28 cellular contexts compared by ENCODE assay signal in genomic region chr6:164665328-164665727, GRCh38.
"Had no signal": no experiment of that assay in that cellular context is flagged by ENCODE, and none has a peak within 500 bp of the region (broad histone marks: within the 10 kb centered on the region; RNA-seq: fewer than 3 reads in every experiment).

No MANE protein-coding gene starts in this region.

- H3K27me3 ChIP-seq: brain microvascular endothelial cell, MG63 had no signal

- H3K9me3 ChIP-seq: MG63 had no signal

- H3K36me3 ChIP-seq: brain microvascular endothelial cell, MG63, WERI-Rb-1 had no signal

- H3K27ac ChIP-seq: brain microvascular endothelial cell, WERI-Rb-1 had no signal

- H3K27ac Mint-ChIP-seq: activated CD4-positive, alpha-beta memory T cell treated with anti-CD3 and anti-CD28 coated beads, Interleukin-2, amount 10 ng/mL, durations not matched to agents 7 days and 5 days; activated CD8-positive, alpha-beta memory T cell treated with anti-CD3 and anti-CD28 coated beads, Interleukin-2, amount 10 ng/mL, durations not matched to agents 7 days and 5 days; activated naive CD4-positive, alpha-beta T cell treated with anti-CD3 and anti-CD28 coated beads, Interleukin-2, amount 10 ng/mL, durations not matched to agents 7 days and 5 days; activated naive CD8-positive, alpha-beta T cell; activated naive CD8-positive, alpha-beta T cell treated with anti-CD3 and anti-CD28 coated beads, Interleukin-2, amount 50 U/mL, for 24 hours; T-cell; T-helper 17 cell had no signal

- H3K36me3 Mint-ChIP-seq: activated CD8-positive, alpha-beta memory T cell treated with anti-CD3 and anti-CD28 coated beads, Interleukin-2, amount 10 ng/mL, durations not matched to agents 7 days and 5 days; activated naive CD4-positive, alpha-beta T cell treated with anti-CD3 and anti-CD28 coated beads, Interleukin-2, amount 10 ng/mL, durations not matched to agents 7 days and 5 days; activated naive CD8-positive, alpha-beta T cell; T-cell had no signal

- H3K4me1 Mint-ChIP-seq: activated CD4-positive, alpha-beta memory T cell treated with anti-CD3 and anti-CD28 coated beads, Interleukin-2, amount 10 ng/mL, durations not matched to agents 7 days and 5 days; activated CD8-positive, alpha-beta memory T cell treated with anti-CD3 and anti-CD28 coated beads, Interleukin-2, amount 10 ng/mL, durations not matched to agents 7 days and 5 days; activated naive CD4-positive, alpha-beta T cell treated with anti-CD3 and anti-CD28 coated beads, Interleukin-2, amount 10 ng/mL, durations not matched to agents 7 days and 5 days; activated naive CD8-positive, alpha-beta T cell treated with anti-CD3 and anti-CD28 coated beads, Interleukin-2, amount 50 U/mL, for 24 hours; T-cell; T-helper 17 cell had no signal

- DNase-seq: activated CD4-positive, alpha-beta memory T cell treated with anti-CD3 and anti-CD28 coated beads, Interleukin-2, amount 10 ng/mL, durations not matched to agents 7 days and 5 days; activated CD4-positive, alpha-beta T cell treated with anti-CD3 and anti-CD28 coated beads for 1 hour; activated CD4-positive, alpha-beta T cell treated with anti-CD3 and anti-CD28 coated beads for 48 hours; activated CD4-positive, CD25-positive, alpha-beta regulatory T cell; activated CD8-positive, alpha-beta memory T cell treated with anti-CD3 and anti-CD28 coated beads for 24 hours; activated CD8-positive, alpha-beta memory T cell treated with anti-CD3 and anti-CD28 coated beads, Interleukin-2, amount 10 ng/mL, durations not matched to agents 7 days and 5 days; activated CD8-positive, alpha-beta memory T cell treated with anti-CD3 and anti-CD28 coated beads, Interleukin-2, amount 50 U/mL, for 48 hours; activated effector memory CD4-positive, alpha-beta T cell treated with Interleukin-2 at 50 U/mL for 16 hours; activated naive CD4-positive, alpha-beta T cell treated with anti-CD3 and anti-CD28 coated beads, Interleukin-2, amount 10 ng/mL, durations not matched to agents 7 days and 5 days; activated naive CD8-positive, alpha-beta T cell treated with anti-CD3 and anti-CD28 coated beads, Interleukin-2, amount 50 U/mL, for 24 hours; activated T-cell treated with anti-CD3 and anti-CD28 coated beads, Interleukin-2, amount 50 U/mL, for 48 hours; amniotic stem cell; aorta; brain microvascular endothelial cell; central memory CD4-positive, alpha-beta T cell; MG63; NCI-H1092; NCI-H1436 treated with DMSO at 0.1 percent for 48 hours; NCI-H1694 treated with DMSO at 0.1 percent for 48 hours; NCI-H2029; NCI-H345; NCI-H526; NCI-H748 treated with DMSO at 0.1 percent for 48 hours; SHP77 treated with DMSO at 0.1 percent for 48 hours; T-cell; T-helper 17 cell; WERI-Rb-1 had no signal

- H3K27me3 Mint-ChIP-seq: activated CD4-positive, alpha-beta memory T cell treated with anti-CD3 and anti-CD28 coated beads, Interleukin-2, amount 10 ng/mL, durations not matched to agents 7 days and 5 days; activated CD8-positive, alpha-beta memory T cell treated with anti-CD3 and anti-CD28 coated beads, Interleukin-2, amount 10 ng/mL, durations not matched to agents 7 days and 5 days; activated naive CD4-positive, alpha-beta T cell treated with anti-CD3 and anti-CD28 coated beads, Interleukin-2, amount 10 ng/mL, durations not matched to agents 7 days and 5 days; activated naive CD8-positive, alpha-beta T cell; activated naive CD8-positive, alpha-beta T cell treated with anti-CD3 and anti-CD28 coated beads, Interleukin-2, amount 50 U/mL, for 24 hours; T-cell; T-helper 17 cell had no signal

- H3K4me3 Mint-ChIP-seq: activated CD4-positive, alpha-beta memory T cell treated with anti-CD3 and anti-CD28 coated beads, Interleukin-2, amount 10 ng/mL, durations not matched to agents 7 days and 5 days; activated CD8-positive, alpha-beta memory T cell treated with anti-CD3 and anti-CD28 coated beads, Interleukin-2, amount 10 ng/mL, durations not matched to agents 7 days and 5 days; activated naive CD4-positive, alpha-beta T cell treated with anti-CD3 and anti-CD28 coated beads, Interleukin-2, amount 10 ng/mL, durations not matched to agents 7 days and 5 days; activated naive CD8-positive, alpha-beta T cell; activated naive CD8-positive, alpha-beta T cell treated with anti-CD3 and anti-CD28 coated beads, Interleukin-2, amount 50 U/mL, for 24 hours; T-cell; T-helper 17 cell had no signal

- H3K4me3 ChIP-seq: MG63 had no signal
